In genomic region chr17:82865996-82866395, GRCh38 we compare ENCODE assay signal across 10 cellular contexts. TPM values are rescaled to one million over a fixed set of nuclear protein-coding genes. Genes with fewer than 3 reads are reported as not detected.
DNase-seq lines count a peak whose midpoint lies in the region; ATAC-seq and TF ChIP-seq lines count a peak whose summit lies in the region.
"Had no signal": no experiment of that assay in that cellular context is flagged by ENCODE, and none has a peak within 500 bp of the region (broad histone marks: within the 10 kb centered on the region; RNA-seq: fewer than 3 reads in every experiment).

No MANE protein-coding gene starts in this region.

- POLR2A ChIA-PET in CD4-positive, alpha-beta memory T cell (lab: Charles Lee; ENCODE audit: partially characterized antibody), result interaction anchor here (5.0 to 5.2 kb wide), 3 partner anchors 10 to 27 kb away, joined by 39 to 83 read pairs (median 47); no protein-coding TSS in a partner anchor

- peaks cover 70% of the 10 kb centered on the region for H3K4me1 ChIP-seq in CD4-positive, alpha-beta memory T cell (ENCODE audit: insufficient read depth, low read length)
- H3K4me1 ChIP-seq in HUES6 (ENCODE audit: control insufficient read depth, insufficient read depth, low read length), result peaks cover 22% of the 10 kb centered on the region; the same call in 1 of the 2 replicates
- H3K4me1 ChIP-seq: body of pancreas had no signal

- H3K36me3 ChIP-seq in CD4-positive, alpha-beta memory T cell (ENCODE audit: insufficient read depth, low read length), result peaks cover 11% of the 10 kb centered on the region
- peaks cover 26% of the 10 kb centered on the region for H3K36me3 ChIP-seq in HUES6 (ENCODE audit: control insufficient read depth, insufficient read depth, low read length)

- intact Hi-C loops in CD4-positive, alpha-beta memory T cell (cut with micrococcal nuclease), result loop anchor here (2.0 to 10.0 kb wide), 2 partner anchors 17 to 179 kb away; no protein-coding TSS in a partner anchor

- H3K27me3 ChIP-seq in CD4-positive, alpha-beta memory T cell (ENCODE audit: insufficient read depth, low read length), result no peaks in the 10 kb centered on the region
- H3K27me3 ChIP-seq in HUES6 (ENCODE audit: control insufficient read depth, insufficient read depth, low read length), result no peaks in the 10 kb centered on the region
- H3K27me3 ChIP-seq: body of pancreas had no signal

- peak overlapping the region; percentile 74 for H3K27ac ChIP-seq in CD4-positive, alpha-beta memory T cell (ENCODE audit: low read depth, low read length)
- peak overlapping the region; percentile 31 for H3K27ac ChIP-seq in HUES6 (ENCODE audit: low read depth, low read length)

- no peak for TF ChIP-seq CTCF in neural crest cell (conservative IDR thresholded peaks at IDR 0.05)

- H3K9me3 ChIP-seq in CD4-positive, alpha-beta memory T cell (ENCODE audit: control insufficient read depth in 1 of 2, low read length in 2 of 2), result no peaks in the 10 kb centered on the region
- H3K9me3 ChIP-seq in HUES6 (ENCODE audit: control insufficient read depth, insufficient read depth, low read depth, low read length), result no peaks in the 10 kb centered on the region
- H3K9me3 ChIP-seq: body of pancreas had no signal

- ATAC-seq in central memory CD8-positive, alpha-beta T cell (replicated peaks; ENCODE audit: extremely low read depth, poor library complexity, severe bottlenecking), result no peak

- CTCF ChIA-PET in CD4-positive, alpha-beta memory T cell (lab: Charles Lee; ENCODE audit: partially characterized antibody), result interaction anchor here (1.1 kb wide), 1 partner anchor 13 kb away, joined by 3 read pairs; no protein-coding TSS in a partner anchor

- peaks cover 11 to 13% of the 10 kb centered on the region in 2 donors for H3K36me3 Mint-ChIP-seq in CD4-positive, alpha-beta memory T cell
- peaks cover 15% of the 10 kb centered on the region for H3K36me3 Mint-ChIP-seq in central memory CD8-positive, alpha-beta T cell (ENCODE audit: insufficient read depth)
- peaks cover 9% of the 10 kb centered on the region for H3K36me3 Mint-ChIP-seq in neural crest cell (ENCODE audit: low read depth)

- H3K9me3 Mint-ChIP-seq in CD4-positive, alpha-beta memory T cell, result no peaks in the 10 kb centered on the region
- H3K9me3 Mint-ChIP-seq in central memory CD8-positive, alpha-beta T cell, result no peaks in the 10 kb centered on the region
- no peaks in the 10 kb centered on the region for H3K9me3 Mint-ChIP-seq in neural crest cell

- H3K27ac Mint-ChIP-seq in CD4-positive, alpha-beta memory T cell, result peak overlapping the region; percentile 78 to 93 (median 89)
- H3K27ac Mint-ChIP-seq in central memory CD8-positive, alpha-beta T cell (ENCODE audit: low read depth), result no peak overlapping the region
- no peak overlapping the region for H3K27ac Mint-ChIP-seq in neural crest cell (ENCODE audit: unreplicated experiment)

- peaks cover 36 to 86% (median 45%) of the 10 kb centered on the region in 4 donors for H3K4me1 Mint-ChIP-seq in CD4-positive, alpha-beta memory T cell
- peaks cover 45% of the 10 kb centered on the region for H3K4me1 Mint-ChIP-seq in central memory CD8-positive, alpha-beta T cell
- H3K4me1 Mint-ChIP-seq in neural crest cell, result peaks cover 44% of the 10 kb centered on the region

- H3K4me3 Mint-ChIP-seq in CD4-positive, alpha-beta memory T cell, result peak overlapping the region in 6 of 8 donors; percentile 26 to 78 (median 40)
- H3K4me3 Mint-ChIP-seq in central memory CD8-positive, alpha-beta T cell, result peak overlapping the region; percentile 83
- H3K4me3 Mint-ChIP-seq in neural crest cell, result peak overlapping the region; percentile 22

- no peak for DNase-seq in CD4-positive, alpha-beta memory T cell
- no peak for DNase-seq in central memory CD8-positive, alpha-beta T cell (ENCODE audit: low spot score in 2 of 2)
- no peak for DNase-seq in neural crest cell (ENCODE audit: low read depth, low spot score)
- no peak for DNase-seq in HK-2 (ENCODE audit: unreplicated experiment)
- no peak for DNase-seq in KBM-7
- no peak for DNase-seq in NCI-H1930 (lab: John Stamatoyannopoulos, UW)
- DNase-seq: body of pancreas had no signal

- no peak overlapping the region for H3K9ac ChIP-seq in HUES6 (ENCODE audit: low read length)

- no peaks in the 10 kb centered on the region for H3K27me3 Mint-ChIP-seq in CD4-positive, alpha-beta memory T cell
- H3K27me3 Mint-ChIP-seq in central memory CD8-positive, alpha-beta T cell, result no peaks in the 10 kb centered on the region
- no peaks in the 10 kb centered on the region for H3K27me3 Mint-ChIP-seq in neural crest cell (ENCODE audit: low read depth)

- in situ Hi-C loops in KBM-7 (cut with MboI; ENCODE audit: low pct_unique_long_range_greater_than_20kb, low sequenced_read_pairs), result no loop called here

- H3K4me3 ChIP-seq in CD4-positive, alpha-beta memory T cell (ENCODE audit: low read length in 2 of 2), result no peak overlapping the region
- H3K4me3 ChIP-seq in HUES6 (ENCODE audit: low read depth, low read length), result no peak overlapping the region
- H3K4me3 ChIP-seq: body of pancreas had no signal

RNA-seq across cellular contexts. Expression of gene ZNF750, which starts 26.2 kb away (rescaled TPM):
- total RNA-seq in CD4-positive, alpha-beta memory T cell, result not detected
- not detected for polyA plus RNA-seq in CD4-positive, alpha-beta memory T cell
- not detected in 2 replicates for total RNA-seq in neural crest cell
- total RNA-seq: body of pancreas, fibroblast of villous mesenchyme, SK-MEL-5 had no signal

Comparison
In these comparisons a context has a peak if more than half of its experiments do, and no peak if none do; other contexts are left out.
1. H3K27ac Mint-ChIP-seq: peak in CD4-positive, alpha-beta memory T cell (7 of 7); none in central memory CD8-positive, alpha-beta T cell (single experiment) and neural crest cell (single experiment).
2. H3K4me3 Mint-ChIP-seq: peak in every context shown above with its lines; median percentile 83 in central memory CD8-positive, alpha-beta T cell; 40 in CD4-positive, alpha-beta memory T cell; 22 in neural crest cell.